ENCODE assay signal across 11 cellular contexts in genomic region chr10:80501913-80502521, GRCh38. TPM values are rescaled to one million over a fixed set of nuclear protein-coding genes. Genes with fewer than 3 reads are reported as not detected.
DNase-seq lines count a peak whose midpoint lies in the region; ATAC-seq and TF ChIP-seq lines count a peak whose summit lies in the region.
"Had no signal": no experiment of that assay in that cellular context is flagged by ENCODE, and none has a peak within 500 bp of the region (broad histone marks: within the 10 kb centered on the region; RNA-seq: fewer than 3 reads in every experiment).

No MANE protein-coding gene starts in this region.

- DNase-seq in Caco-2 (no peak), SJSA1 (ENCODE audit: low read depth in 1 of 2, low spot score in 2 of 2) (peak; percentile 80 to 82), neural crest cell (ENCODE audit: low read depth, low spot score) (no peak), Karpas-422 (no peak), midbrain (lab: John Stamatoyannopoulos, UW) (no peak), GOT3 (lab: John Stamatoyannopoulos, UW) (no peak), CD1c-positive myeloid dendritic cell (ENCODE audit: extremely low spot score) (no peak)
- DNase-seq in effector memory CD8-positive, alpha-beta T cell: no peak
- DNase-seq: foreskin fibroblast, NCI-H2081, occipital lobe had no signal

- H3K4me3 ChIP-seq in Caco-2 (ENCODE audit: low read depth, low read length) (no peak overlapping the region), SJSA1 (no peak overlapping the region), Karpas-422 (ENCODE audit: low read length) (no peak overlapping the region)

- intact Hi-C loops in Caco-2 (cut with micrococcal nuclease; ENCODE audit: unreplicated experiment): no loop called here

- H3K4me3 Mint-ChIP-seq in Caco-2 (ENCODE audit: unreplicated experiment) (peak overlapping the region; percentile 66), neural crest cell (no peak overlapping the region)
- H3K4me3 Mint-ChIP-seq in effector memory CD8-positive, alpha-beta T cell: peak overlapping the region; percentile 51 to 65

- peaks cover 2% of the 10 kb centered on the region; the same call in 1 of the 2 replicates for H3K36me3 ChIP-seq in Caco-2 (ENCODE audit: control insufficient read depth, insufficient read depth, low read length)
- H3K36me3 ChIP-seq in SJSA1: peaks cover 47% of the 10 kb centered on the region
- H3K36me3 ChIP-seq in Karpas-422 (ENCODE audit: insufficient read depth, low read length): no peaks in the 10 kb centered on the region

- CTCF ChIA-PET in Caco-2 (lab: Charles Lee): interaction anchor here (0.7 to 0.9 kb wide), 2 partner anchors 57 to 201 kb away, joined by 3 read pairs; no protein-coding TSS in a partner anchor

- H3K36me3 Mint-ChIP-seq in Caco-2 (ENCODE audit: insufficient read depth, unreplicated experiment): peaks cover 93% of the 10 kb centered on the region
- H3K36me3 Mint-ChIP-seq in effector memory CD8-positive, alpha-beta T cell (ENCODE audit: insufficient read depth): peaks cover 21% of the 10 kb centered on the region
- H3K36me3 Mint-ChIP-seq in neural crest cell (ENCODE audit: low read depth): peaks cover 8% of the 10 kb centered on the region

- H3K27ac Mint-ChIP-seq in Caco-2 (ENCODE audit: unreplicated experiment): peak overlapping the region; percentile 87
- H3K27ac Mint-ChIP-seq in effector memory CD8-positive, alpha-beta T cell: peak overlapping the region; percentile 91 to 94
- H3K27ac Mint-ChIP-seq in neural crest cell (ENCODE audit: unreplicated experiment): peak overlapping the region; percentile 39

- TF ChIP-seq CTCF in Caco-2 (IDR thresholded peaks at IDR 0.05; ENCODE audit: insufficient read depth in 1 of 2, low read depth in 1 of 2, low read length in 1 of 2, severe bottlenecking in 1 of 2, unreplicated experiment in 1 of 2) (no peak), neural crest cell (conservative IDR thresholded peaks at IDR 0.05) (no peak)

- peaks cover 1% of the 10 kb centered on the region for H3K9me3 Mint-ChIP-seq in Caco-2 (ENCODE audit: unreplicated experiment)
- H3K9me3 Mint-ChIP-seq in effector memory CD8-positive, alpha-beta T cell: no peaks in the 10 kb centered on the region
- H3K9me3 Mint-ChIP-seq in neural crest cell: no peaks in the 10 kb centered on the region

- H3K27me3 ChIP-seq in Caco-2 (replicated peaks; ENCODE audit: control insufficient read depth, insufficient read depth, low read length) (no peaks in the 10 kb centered on the region), SJSA1 (replicated peaks) (no peaks in the 10 kb centered on the region), Karpas-422 (ENCODE audit: low read length) (no peaks in the 10 kb centered on the region)

- no peak for ATAC-seq in effector memory CD8-positive, alpha-beta T cell (replicated peaks)

- no TSS peak for BruUV-seq in Caco-2 (replicated peaks; lab: Mats Ljungman, UMichigan)

- no peaks in the 10 kb centered on the region for H3K27me3 Mint-ChIP-seq in Caco-2 (ENCODE audit: insufficient read depth, unreplicated experiment)
- no peaks in the 10 kb centered on the region for H3K27me3 Mint-ChIP-seq in effector memory CD8-positive, alpha-beta T cell
- no peaks in the 10 kb centered on the region for H3K27me3 Mint-ChIP-seq in neural crest cell (ENCODE audit: low read depth)

- no peak overlapping the region for H2AFZ ChIP-seq in Karpas-422 (ENCODE audit: low read length)

- peaks cover 84% of the 10 kb centered on the region for H3K4me1 Mint-ChIP-seq in Caco-2 (ENCODE audit: low read depth, unreplicated experiment)
- peaks cover 83 to 85% of the 10 kb centered on the region in 2 donors for H3K4me1 Mint-ChIP-seq in effector memory CD8-positive, alpha-beta T cell (ENCODE audit: low read depth in 2 of 2)
- H3K4me1 Mint-ChIP-seq in neural crest cell: peaks cover 83% of the 10 kb centered on the region

- peaks cover 96% of the 10 kb centered on the region for H3K4me1 ChIP-seq in Caco-2
- peaks cover 98% of the 10 kb centered on the region for H3K4me1 ChIP-seq in SJSA1 (replicated peaks)
- H3K4me1 ChIP-seq in Karpas-422 (ENCODE audit: low read length): no peaks in the 10 kb centered on the region

- H3K9me2 ChIP-seq in Karpas-422 (replicated peaks; ENCODE audit: insufficient read depth, low read length): no peaks in the 10 kb centered on the region

- H3K9me3 ChIP-seq in Caco-2 (no peaks in the 10 kb centered on the region), SJSA1 (replicated peaks) (no peaks in the 10 kb centered on the region), Karpas-422 (ENCODE audit: low read length) (no peaks in the 10 kb centered on the region)

- H3K9ac ChIP-seq in Karpas-422 (ENCODE audit: low read length): no peak overlapping the region

- POLR2A ChIA-PET in Caco-2 (lab: Charles Lee): interaction anchor here (0.5 kb wide), 1 partner anchor 11 kb away, joined by 4 read pairs; no protein-coding TSS in a partner anchor

- no peaks in the 10 kb centered on the region for H3K79me2 ChIP-seq in Karpas-422 (ENCODE audit: low read length)

- 0 out of 2 replicates have a peak, but pooled peaks cover 4% of the 10 kb centered on the region for H4K20me1 ChIP-seq in Karpas-422 (ENCODE audit: insufficient read depth, low read depth, low read length)

- no peak overlapping the region for H3K4me2 ChIP-seq in Karpas-422 (ENCODE audit: low read depth, low read length, poor library complexity, severe bottlenecking)

- H3K27ac ChIP-seq in SJSA1 (peak overlapping the region; percentile 74), Karpas-422 (ENCODE audit: low read length) (no peak overlapping the region)

RNA-seq across cellular contexts. Expression of gene SH2D4B, which starts 35.7 kb away (rescaled TPM):
- 0.09 and 0.23 TPM in 2 replicates for total RNA-seq in Caco-2 (2022)
- total RNA-seq in SJSA1 (2014; rRNA removed; shearing (Covaris generic)): 0.08 TPM in 1 of 2 replicates, not detected in the other
- total RNA-seq in neural crest cell: 0.09 and 0.16 TPM in 2 replicates
- 0.07 TPM in 1 of 2 replicates, not detected in the other for total RNA-seq in Karpas-422 (2014; rRNA removed; shearing (Covaris generic); ENCODE audit: low replicate concordance)

RNA-seq across cellular contexts. Expression of gene TSPAN14, which starts 47.9 kb away (rescaled TPM):
- total RNA-seq in Caco-2 (2022) (138 and 140 TPM in 2 replicates), neural crest cell (140 and 144 TPM in 2 replicates)
- 60.8 and 65.8 TPM in 2 replicates for total RNA-seq in SJSA1 (2014; rRNA removed; shearing (Covaris generic))
- total RNA-seq in Karpas-422 (2014; rRNA removed; shearing (Covaris generic); ENCODE audit: low replicate concordance): 3.4 TPM in 2 replicates

Comparison
In these comparisons a context has a peak if more than half of its experiments do, and no peak if none do; other contexts are left out.
1. DNase-seq: peak in SJSA1 (2 of 2); none in Caco-2 (0 of 2), effector memory CD8-positive, alpha-beta T cell (0 of 3), neural crest cell (single experiment), Karpas-422 (single experiment), midbrain (single experiment), GOT3 (single experiment) and CD1c-positive myeloid dendritic cell (single experiment).
2. H3K27ac Mint-ChIP-seq: peak in every context shown above with its lines; median percentile 92 in effector memory CD8-positive, alpha-beta T cell; 87 in Caco-2; 39 in neural crest cell.
3. RNA of gene TSPAN14, which starts 47.9 kb away (total RNA-seq): 140 to 144 TPM in neural crest cell, 138 to 140 TPM in Caco-2 and 60.8 to 65.8 TPM in SJSA1; 3.4 TPM in Karpas-422; every median in the first group is over 10 times any median in the second.